27 cellular contexts compared by ENCODE assay signal in the genomic region with DNA sequence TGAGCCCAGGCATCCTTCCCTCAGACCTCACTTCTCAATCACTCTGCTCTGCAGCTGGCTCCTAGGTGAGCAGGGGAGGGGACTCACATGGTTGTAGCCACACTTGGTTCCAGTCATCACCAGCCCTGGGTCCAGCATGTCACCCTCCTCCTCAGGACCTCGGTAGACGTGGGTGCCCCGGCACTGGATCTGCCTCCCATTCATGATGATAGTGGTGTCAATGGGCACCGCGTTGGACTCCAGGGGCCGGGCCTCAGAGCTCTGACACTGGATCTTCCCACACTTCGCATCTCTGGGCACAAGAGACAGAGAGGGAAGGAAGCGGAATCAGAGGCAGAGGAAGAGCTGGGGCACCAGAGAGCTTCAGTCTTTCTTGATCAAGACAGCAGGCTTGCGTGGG. TPM values are rescaled to one million over a fixed set of nuclear protein-coding genes. Genes with fewer than 3 reads are reported as not detected.
"Had no signal": no experiment of that assay in that cellular context is flagged by ENCODE, and none has a peak within 500 bp of the region (broad histone marks: within the 10 kb centered on the region; RNA-seq: fewer than 3 reads in every experiment).

No MANE protein-coding gene starts in this region.

- H3K27me3 ChIP-seq: dorsolateral prefrontal cortex, hepatocyte, left lung, SJSA1, upper lobe of left lung had no signal

- H3K36me3 Mint-ChIP-seq: immature natural killer cell, natural killer cell had no signal

- H3K27me3 Mint-ChIP-seq: activated naive CD8-positive, alpha-beta T cell treated with anti-CD3 and anti-CD28 coated beads, Interleukin-2, amount 50 U/mL, for 24 hours; effector memory CD8-positive, alpha-beta T cell had no signal

- DNase-seq: activated CD4-positive, alpha-beta T cell treated with anti-CD3 and anti-CD28 coated beads for 1 hour; activated CD8-positive, alpha-beta memory T cell treated with anti-CD3 and anti-CD28 coated beads, Interleukin-2, amount 50 U/mL, for 48 hours; activated effector memory CD4-positive, alpha-beta T cell treated with anti-CD3 and anti-CD28 coated beads, Interleukin-2, amount 50 U/mL, for 16 hours; activated naive CD4-positive, alpha-beta T cell treated with anti-CD3 and anti-CD28 coated beads, Interleukin-2, amount 50 U/mL, for 16 hours; activated naive CD8-positive, alpha-beta T cell treated with anti-CD3 and anti-CD28 coated beads, Interleukin-2, amount 50 U/mL, for 24 hours; activated T-cell treated with anti-CD3 and anti-CD28 coated beads, Interleukin-2, amount 50 U/mL, for 4 hours; anterior cingulate cortex; caudate nucleus; dorsolateral prefrontal cortex; effector memory CD8-positive, alpha-beta T cell; foreskin melanocyte; glutamatergic neuron; immature natural killer cell; kidney glomerular epithelial cell; left lung; natural killer cell; stimulated activated CD4-positive, alpha-beta T cell treated with anti-CD3 and anti-CD28 coated beads, Interleukin-2, amount 100 ng/mL, for 48 hours; stimulated activated CD8-positive, alpha-beta memory T cell treated with anti-CD3 and anti-CD28 coated beads, Interleukin-4, amount 100 ng/mL, for 48 hours; stimulated activated naive CD8-positive, alpha-beta T cell treated with anti-CD3 and anti-CD28 coated beads, Interleukin-15, Interleukin-2, amounts not matched to agents 100 U/mL and 50 U/mL, for 24 hours; upper lobe of left lung; WERI-Rb-1 had no signal

- H3K4me1 ChIP-seq: SJSA1, upper lobe of left lung had no signal

- H3K4me3 Mint-ChIP-seq: activated naive CD8-positive, alpha-beta T cell treated with anti-CD3 and anti-CD28 coated beads, Interleukin-2, amount 50 U/mL, for 24 hours; activated T-cell treated with anti-CD3 and anti-CD28 coated beads, Interleukin-2, amount 50 U/mL, for 4 hours; brain; effector memory CD8-positive, alpha-beta T cell; immature natural killer cell; mesothelial cell of epicardium; natural killer cell had no signal

- H3K4me3 ChIP-seq: dorsolateral prefrontal cortex, hepatocyte, left lung, SJSA1, upper lobe of left lung had no signal

- H3K36me3 ChIP-seq: WERI-Rb-1 had no signal

- H3K4me1 Mint-ChIP-seq: brain, immature natural killer cell, mesothelial cell of epicardium, natural killer cell had no signal

- H3K27ac ChIP-seq: dorsolateral prefrontal cortex, hepatocyte, left lung, SJSA1, upper lobe of left lung, WERI-Rb-1 had no signal

- H3K9me3 ChIP-seq: left lung, SJSA1, upper lobe of left lung had no signal

- H3K9me3 Mint-ChIP-seq: activated T-cell treated with anti-CD3 and anti-CD28 coated beads, Interleukin-2, amount 50 U/mL, for 4 hours; brain; effector memory CD8-positive, alpha-beta T cell; immature natural killer cell; mesothelial cell of epicardium had no signal

- H3K27ac Mint-ChIP-seq: activated naive CD8-positive, alpha-beta T cell treated with anti-CD3 and anti-CD28 coated beads, Interleukin-2, amount 50 U/mL, for 24 hours; brain; mesothelial cell of epicardium; natural killer cell had no signal

RNA-seq across cellular contexts. Expression of gene NIPAL4, which starts 32.9 kb away (rescaled TPM):
- total RNA-seq: endothelial cell of umbilical vein, lung microvascular endothelial cell had no signal
- polyA plus RNA-seq: endothelial cell of umbilical vein, immature natural killer cell had no signal
